Comparison of ENCODE assay signal across 23 cellular contexts in the genomic region with DNA sequence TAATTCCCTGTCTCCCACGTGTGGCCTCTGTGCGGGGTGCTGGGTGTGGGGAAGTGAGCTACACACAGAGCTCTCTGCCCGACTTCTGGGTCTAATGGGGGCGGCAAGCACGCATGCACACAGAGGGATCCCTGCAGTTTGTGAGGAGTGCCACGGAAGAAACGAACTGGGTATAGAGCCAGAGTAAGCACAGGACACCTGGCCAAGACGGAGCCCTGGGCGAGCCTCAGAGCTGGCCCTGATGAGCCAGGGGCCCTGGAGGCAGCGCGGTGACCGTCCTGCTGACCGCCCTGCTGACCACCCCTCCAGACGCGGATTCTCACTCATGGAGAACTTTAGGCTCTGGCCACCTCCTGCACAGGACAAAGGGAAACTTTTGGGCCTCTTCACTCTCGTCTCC.
"Had no signal": no experiment of that assay in that cellular context is flagged by ENCODE, and none has a peak within 500 bp of the region (broad histone marks: within the 10 kb centered on the region; RNA-seq: fewer than 3 reads in every experiment).

No MANE protein-coding gene starts in this region.

- FAIRE-seq: endometrium, keratinocyte, TTC549 had no signal

- H3K27ac Mint-ChIP-seq: activated naive CD4-positive, alpha-beta T cell treated with anti-CD3 and anti-CD28 coated beads for 36 hours; activated naive CD8-positive, alpha-beta T cell treated with anti-CD3 and anti-CD28 coated beads, Interleukin-2, amount 10 ng/mL, durations not matched to agents 7 days and 5 days; activated T-cell treated with anti-CD3 and anti-CD28 coated beads, Interleukin-2, amount 50 U/mL, for 72 hours; memory B cell; nephron progenitor cell; stimulated activated naive CD8-positive, alpha-beta T cell treated with anti-CD3 and anti-CD28 coated beads, Interleukin-15, Interleukin-2, amounts not matched to agents 100 ng/mL and 50 ng/mL, for 24 hours had no signal

- H3K36me3 Mint-ChIP-seq: activated naive CD8-positive, alpha-beta T cell treated with anti-CD3 and anti-CD28 coated beads, Interleukin-2, amount 10 ng/mL, durations not matched to agents 7 days and 5 days; memory B cell had no signal

- H3K36me3 ChIP-seq: cardiac muscle cell, heart right ventricle, spleen, suprapubic skin, tibial nerve, vagina had no signal

- DNase-seq: activated CD4-positive, alpha-beta T cell treated with anti-CD3 and anti-CD28 coated beads, Interleukin-2, amount 50 U/mL, for 48 hours; activated effector memory CD4-positive, alpha-beta T cell treated with Interleukin-2 at 50 U/mL for 16 hours; activated naive CD4-positive, alpha-beta T cell treated with anti-CD3 and anti-CD28 coated beads for 36 hours; activated naive CD8-positive, alpha-beta T cell treated with anti-CD3 and anti-CD28 coated beads, Interleukin-2, amount 10 ng/mL, durations not matched to agents 7 days and 5 days; activated T-cell treated with anti-CD3 and anti-CD28 coated beads, Interleukin-2, amount 50 U/mL, for 72 hours; amniotic stem cell; heart right ventricle; left colon; nephron progenitor cell; retina; spleen; stimulated activated CD4-positive, alpha-beta T cell treated with anti-CD3 and anti-CD28 coated beads, Interleukin-4, amount 100 ng/mL, for 1 hour; T-helper 1 cell had no signal

- H3K27ac ChIP-seq: cardiac muscle cell, suprapubic skin, tibial nerve, vagina had no signal

- H3K4me3 Mint-ChIP-seq: activated naive CD4-positive, alpha-beta T cell treated with anti-CD3 and anti-CD28 coated beads for 36 hours; activated naive CD8-positive, alpha-beta T cell treated with anti-CD3 and anti-CD28 coated beads, Interleukin-2, amount 10 ng/mL, durations not matched to agents 7 days and 5 days; activated T-cell treated with anti-CD3 and anti-CD28 coated beads, Interleukin-2, amount 50 U/mL, for 72 hours; memory B cell; nephron progenitor cell; stimulated activated naive CD8-positive, alpha-beta T cell treated with anti-CD3 and anti-CD28 coated beads, Interleukin-15, Interleukin-2, amounts not matched to agents 100 ng/mL and 50 ng/mL, for 24 hours; WTC11 had no signal

- H3K4me1 ChIP-seq: suprapubic skin, tibial nerve had no signal

- H3K9me3 ChIP-seq: suprapubic skin, vagina had no signal

- ATAC-seq: activated T-cell treated with anti-CD3 and anti-CD28 coated beads, Interleukin-2, amount 50 U/mL, for 72 hours; left colon; WTC11 had no signal

- H3K27me3 ChIP-seq: cardiac muscle cell, heart right ventricle, spleen, tibial nerve, vagina had no signal

- H3K4me3 ChIP-seq: cardiac muscle cell, heart right ventricle, spleen, suprapubic skin, tibial nerve, vagina had no signal

- H3K4me1 Mint-ChIP-seq: activated naive CD8-positive, alpha-beta T cell treated with anti-CD3 and anti-CD28 coated beads, Interleukin-2, amount 10 ng/mL, durations not matched to agents 7 days and 5 days; memory B cell had no signal
